26 cellular contexts compared by ENCODE assay signal in the genomic region with DNA sequence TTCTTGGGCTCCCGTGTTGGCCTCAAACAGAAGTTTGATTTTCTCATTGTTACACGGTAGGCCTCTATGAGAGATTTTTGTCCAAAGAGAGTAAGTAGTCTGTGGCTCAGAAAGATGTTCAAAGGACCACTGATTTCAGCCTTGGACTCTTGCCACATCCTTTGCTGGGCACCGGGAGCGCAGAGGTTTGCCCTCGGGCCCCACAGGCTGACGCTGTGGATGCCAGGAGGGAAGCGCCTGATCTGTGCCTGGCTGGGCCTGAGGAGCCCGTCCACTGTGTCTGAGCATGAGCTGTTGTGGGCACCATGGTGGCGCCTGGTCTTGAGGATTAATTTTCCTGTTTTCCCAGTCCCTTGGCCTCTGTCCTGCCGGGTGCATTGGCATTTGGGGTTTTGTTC.
"Had no signal": no experiment of that assay in that cellular context is flagged by ENCODE, and none has a peak within 500 bp of the region (broad histone marks: within the 10 kb centered on the region; RNA-seq: fewer than 3 reads in every experiment).

No MANE protein-coding gene starts in this region.

- H3K9me3 Mint-ChIP-seq: activated CD4-positive, alpha-beta memory T cell treated with anti-CD3 and anti-CD28 coated beads, Interleukin-2, amount 10 ng/mL, durations not matched to agents 7 days and 5 days; activated naive CD8-positive, alpha-beta T cell treated with anti-CD3 and anti-CD28 coated beads for 36 hours; activated T-helper 17 cell treated with anti-CD3 and anti-CD28 coated beads, Interleukin-2, amount 50 U/mL, for 72 hours had no signal

- H3K27ac Mint-ChIP-seq: activated CD4-positive, alpha-beta memory T cell treated with anti-CD3 and anti-CD28 coated beads, Interleukin-2, amount 10 ng/mL, durations not matched to agents 7 days and 5 days; activated CD4-positive, alpha-beta T cell treated with anti-CD3 and anti-CD28 coated beads for 36 hours; activated naive CD4-positive, alpha-beta T cell treated with anti-CD3 and anti-CD28 coated beads, Interleukin-2, amount 10 ng/mL, durations not matched to agents 7 days and 5 days; activated naive CD8-positive, alpha-beta T cell treated with anti-CD3 and anti-CD28 coated beads for 36 hours; activated T-helper 17 cell treated with anti-CD3 and anti-CD28 coated beads, Interleukin-2, amount 50 U/mL, for 72 hours had no signal

- H3K9me3 ChIP-seq: breast epithelium, MG63 had no signal

- H3K27me3 Mint-ChIP-seq: activated CD4-positive, alpha-beta memory T cell treated with anti-CD3 and anti-CD28 coated beads, Interleukin-2, amount 10 ng/mL, durations not matched to agents 7 days and 5 days; activated CD4-positive, alpha-beta T cell treated with anti-CD3 and anti-CD28 coated beads for 36 hours; activated naive CD4-positive, alpha-beta T cell treated with anti-CD3 and anti-CD28 coated beads, Interleukin-2, amount 10 ng/mL, durations not matched to agents 7 days and 5 days; activated naive CD8-positive, alpha-beta T cell treated with anti-CD3 and anti-CD28 coated beads for 36 hours; activated T-helper 17 cell treated with anti-CD3 and anti-CD28 coated beads, Interleukin-2, amount 50 U/mL, for 72 hours had no signal

- ATAC-seq: activated CD4-positive, alpha-beta T cell treated with anti-CD3 and anti-CD28 coated beads for 36 hours; activated T-helper 17 cell treated with anti-CD3 and anti-CD28 coated beads, Interleukin-2, amount 50 U/mL, for 72 hours had no signal

- H3K4me1 Mint-ChIP-seq: activated CD4-positive, alpha-beta T cell treated with anti-CD3 and anti-CD28 coated beads for 36 hours; activated T-helper 17 cell treated with anti-CD3 and anti-CD28 coated beads, Interleukin-2, amount 50 U/mL, for 72 hours had no signal

- DNase-seq: activated CD4-positive, alpha-beta memory T cell treated with anti-CD3 and anti-CD28 coated beads, Interleukin-2, amount 10 ng/mL, durations not matched to agents 7 days and 5 days; activated CD4-positive, alpha-beta T cell treated with anti-CD3 and anti-CD28 coated beads for 36 hours; activated CD4-positive, alpha-beta T cell treated with anti-CD3 and anti-CD28 coated beads, Interleukin-2, amount 50 U/mL, for 1 hour; activated gamma-delta T cell; activated naive CD4-positive, alpha-beta T cell treated with anti-CD3 and anti-CD28 coated beads, Interleukin-2, amount 10 ng/mL, durations not matched to agents 7 days and 5 days; activated naive CD8-positive, alpha-beta T cell treated with anti-CD3 and anti-CD28 coated beads for 36 hours; activated T-cell treated with anti-CD3 and anti-CD28 coated beads for 4 hours; activated T-cell treated with anti-CD3 and anti-CD28 coated beads, Interleukin-2, amount 50 U/mL, for 48 hours; aorta; MG63; MV-4-11; NCI-H1092 treated with DMSO at 0.1 percent for 48 hours; NCI-H1417 treated with DMSO at 0.1 percent for 48 hours; NCI-H1694; NCI-H2029; NCI-H2107; NCI-H2171 treated with DMSO at 0.1 percent for 48 hours; NCI-H345; NCI-H510A; NCI-H526 treated with DMSO at 0.1 percent for 48 hours; NCI-H82; SHP77; T-helper 2 cell had no signal

- H3K4me3 ChIP-seq: breast epithelium, MG63 had no signal

- H3K27me3 ChIP-seq: breast epithelium, MG63 had no signal

- H3K36me3 ChIP-seq: breast epithelium had no signal

- H3K27ac ChIP-seq: breast epithelium, VCaP had no signal

- H3K4me1 ChIP-seq: breast epithelium had no signal

- H3K4me3 Mint-ChIP-seq: activated CD4-positive, alpha-beta memory T cell treated with anti-CD3 and anti-CD28 coated beads, Interleukin-2, amount 10 ng/mL, durations not matched to agents 7 days and 5 days; activated CD4-positive, alpha-beta T cell treated with anti-CD3 and anti-CD28 coated beads for 36 hours; activated naive CD4-positive, alpha-beta T cell treated with anti-CD3 and anti-CD28 coated beads, Interleukin-2, amount 10 ng/mL, durations not matched to agents 7 days and 5 days; activated naive CD8-positive, alpha-beta T cell treated with anti-CD3 and anti-CD28 coated beads for 36 hours; activated T-helper 17 cell treated with anti-CD3 and anti-CD28 coated beads, Interleukin-2, amount 50 U/mL, for 72 hours had no signal
